In the genomic region with DNA sequence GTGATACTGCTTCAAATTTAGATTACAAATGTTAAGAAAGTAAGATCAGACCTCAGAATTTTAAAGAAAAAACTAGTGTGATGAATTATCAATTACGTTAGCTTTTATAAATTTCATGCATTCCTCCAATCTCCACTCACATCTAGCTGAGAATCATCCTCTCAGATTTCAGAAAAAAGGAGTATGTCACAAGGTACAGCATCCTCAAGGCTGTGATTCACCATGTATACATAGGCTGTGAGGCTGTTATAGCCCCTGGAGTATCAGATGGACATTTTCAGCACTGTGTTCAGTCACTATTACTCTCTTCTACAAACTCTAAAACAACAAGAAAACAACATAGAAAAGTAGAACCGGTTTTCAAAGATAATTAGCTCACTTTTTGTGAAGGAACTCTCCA, we compare ENCODE assay signal across 19 cellular contexts.
A peak's percentile ranks its signal among the peaks of the same experiment; 100 is the strongest.
DNase-seq lines count a peak whose midpoint lies in the region; ATAC-seq, FAIRE-seq and TF ChIP-seq lines count a peak whose summit lies in the region.
"Had no signal": no experiment of that assay in that cellular context is flagged by ENCODE, and none has a peak within 500 bp of the region (broad histone marks: within the 10 kb centered on the region; RNA-seq: fewer than 3 reads in every experiment).

No MANE protein-coding gene starts in this region.

- intact Hi-C loops in HepG2 (cut with micrococcal nuclease; ENCODE audit: unreplicated experiment) (no loop called here), transverse colon (cut with DNase I; ENCODE audit: low total_unique reads) (no loop called here)
- intact Hi-C loops in naive thymus-derived CD4-positive, alpha-beta T cell (cut with micrococcal nuclease), result no loop called here

- DNase-seq in HFF-Myc (ENCODE audit: extremely low read depth, low read depth) (peak; percentile 15), WTC11 (ENCODE audit: low spot score) (no peak), fibroblast of lung (ENCODE audit: low read depth in 2 of 2) (peak; percentile 43 to 64), superior temporal gyrus (ENCODE audit: extremely low spot score) (peak; percentile 35), HepG2 (ENCODE audit: low spot score) (no peak), transverse colon (no peak)
- no peak for DNase-seq in naive thymus-derived CD4-positive, alpha-beta T cell
- DNase-seq: activated CD4-positive, alpha-beta T cell treated with anti-CD3 and anti-CD28 coated beads, Interleukin-2, amount 10 ng/mL, durations not matched to agents 7 days and 5 days; activated naive CD8-positive, alpha-beta T cell treated with anti-CD3 and anti-CD28 coated beads for 36 hours; activated T-cell treated with anti-CD3 and anti-CD28 coated beads, Interleukin-2, amount 50 U/mL, for 1 hour; CD8-positive, alpha-beta T cell; heart right ventricle; kidney; NCI-H510A; right cardiac atrium; stimulated activated CD4-positive, alpha-beta T cell treated with anti-CD3 and anti-CD28 coated beads, Interleukin-2, amount 100 ng/mL, for 48 hours; thyroid gland had no signal

- no peaks in the 10 kb centered on the region for H4K20me1 ChIP-seq in fibroblast of lung (ENCODE audit: control insufficient read depth, extremely low read depth, insufficient read depth, low read length)
- no peaks in the 10 kb centered on the region for H4K20me1 ChIP-seq in HepG2 (ENCODE audit: insufficient read depth, low read length)

- no peaks in the 10 kb centered on the region for H3K36me3 ChIP-seq in fibroblast of lung (ENCODE audit: control insufficient read depth, insufficient read depth, low read length)
- H3K36me3 ChIP-seq in HepG2 (replicated peaks in 1 of 2; ENCODE audit: control insufficient read depth in 1 of 2, insufficient read depth in 2 of 2, low read length in 2 of 2), result no peaks in the 10 kb centered on the region; a peak in 1 of 5 replicates
- H3K36me3 ChIP-seq in transverse colon, result peaks cover 0 to 18% (median 2%) of the 10 kb centered on the region in 4 donors
- H3K36me3 ChIP-seq in naive thymus-derived CD4-positive, alpha-beta T cell (ENCODE audit: control insufficient read depth in 2 of 3, insufficient read depth in 3 of 3, low read length in 3 of 3), result peaks cover 0 to 12% (median 6%) of the 10 kb centered on the region in 3 experiments
- H3K36me3 ChIP-seq: neutrophil, thyroid gland had no signal

- no peaks in the 10 kb centered on the region for H3K4me1 Mint-ChIP-seq in WTC11
- peaks cover 0 to 11% (median 7%) of the 10 kb centered on the region in 7 donors for H3K4me1 Mint-ChIP-seq in naive thymus-derived CD4-positive, alpha-beta T cell
- H3K4me1 Mint-ChIP-seq: activated CD4-positive, alpha-beta T cell treated with anti-CD3 and anti-CD28 coated beads, Interleukin-2, amount 10 ng/mL, durations not matched to agents 7 days and 5 days; mesothelial cell of epicardium had no signal

- no peak overlapping the region for H3K4me3 ChIP-seq in HFF-Myc (replicated peaks; ENCODE audit: low read depth, low read length)
- H3K4me3 ChIP-seq in fibroblast of lung (replicated peaks in 1 of 4; ENCODE audit: control extremely low read depth in 1 of 4, insufficient read depth in 1 of 4, low read depth in 3 of 4, low read length in 4 of 4), result no peak overlapping the region
- H3K4me3 ChIP-seq in HepG2 (replicated peaks in 1 of 3; ENCODE audit: insufficient read depth in 1 of 3, low read depth in 2 of 3, low read length in 3 of 3), result no peak overlapping the region
- no peak overlapping the region for H3K4me3 ChIP-seq in transverse colon
- no peak overlapping the region for H3K4me3 ChIP-seq in naive thymus-derived CD4-positive, alpha-beta T cell (ENCODE audit: low read length)
- H3K4me3 ChIP-seq: heart right ventricle, thyroid gland had no signal

- POLR2A ChIA-PET in WTC11 (lab: Charles Lee) (no interaction called here), HepG2 (lab: Yijun Ruan, JAX) (interaction anchor here (0.9 kb wide), 1 partner anchor 288 kb away, joined by 3 read pairs; a partner anchor contains a TSS)
- POLR2A ChIA-PET in naive thymus-derived CD4-positive, alpha-beta T cell (lab: Charles Lee), result no interaction called here

- no peak overlapping the region for H3K4me3 Mint-ChIP-seq in WTC11
- H3K4me3 Mint-ChIP-seq in naive thymus-derived CD4-positive, alpha-beta T cell, result no peak overlapping the region
- H3K4me3 Mint-ChIP-seq: activated CD4-positive, alpha-beta T cell treated with anti-CD3 and anti-CD28 coated beads, Interleukin-2, amount 10 ng/mL, durations not matched to agents 7 days and 5 days; activated naive CD8-positive, alpha-beta T cell treated with anti-CD3 and anti-CD28 coated beads for 36 hours; CD8-positive, alpha-beta T cell; mesothelial cell of epicardium had no signal

- WGBS in HepG2 (ENCODE audit: low lambda C conversion rate), result 65% methylated on average over 2 of the region's 2 CpGs
- WGBS in transverse colon (ENCODE audit: low coverage in 1 of 2), 2 donors, result 83 to 87% methylated on average over 2 of the region's 2 CpGs

- in situ Hi-C loops in HepG2 (cut with HindIII; ENCODE audit: extremely low pct_ligation_motif_present, low pct_unique_long_range_greater_than_20kb), result no loop called here
- in situ Hi-C loops in transverse colon (cut with MboI; ENCODE audit: low pct_ligation_motif_present in 1 of 4, low pct_unique_long_range_greater_than_20kb in 1 of 4, low sequenced_read_pairs in 3 of 4), result no loop called here

- FAIRE-seq in HepG2 (lab: Jason Lieb, UNC), result no peak

- ATAC-seq in WTC11 (no peak), HepG2 (no peak)
- no peak for ATAC-seq in naive thymus-derived CD4-positive, alpha-beta T cell
- ATAC-seq: CD8-positive, alpha-beta T cell; heart right ventricle; right cardiac atrium had no signal

- TF ChIP-seq CTCF in HFF-Myc (IDR thresholded peaks at IDR 0.05; ENCODE audit: low read depth, low read length, missing control alignments), result no peak
- TF ChIP-seq CTCF in WTC11 (IDR thresholded peaks at IDR 0.05), result no peak
- no peak for TF ChIP-seq CTCF in fibroblast of lung (conservative IDR thresholded peaks at IDR 0.05 in 1 of 2, IDR thresholded peaks at IDR 0.05 in 1 of 2; ENCODE audit: low read depth in 1 of 2, low read length in 2 of 2)
- TF ChIP-seq CTCF in HepG2 (CRISPR knock-in tag; IDR thresholded peaks at IDR 0.05), result no peak
- no peak for TF ChIP-seq CTCF in transverse colon (IDR thresholded peaks at IDR 0.05)

- 0 out of 2 replicates have a peak overlapping the region, but pooled peaks have one; percentile 63 for H3K27ac Mint-ChIP-seq in WTC11
- no peak overlapping the region for H3K27ac Mint-ChIP-seq in naive thymus-derived CD4-positive, alpha-beta T cell
- H3K27ac Mint-ChIP-seq: activated CD4-positive, alpha-beta T cell treated with anti-CD3 and anti-CD28 coated beads, Interleukin-2, amount 10 ng/mL, durations not matched to agents 7 days and 5 days; activated naive CD8-positive, alpha-beta T cell treated with anti-CD3 and anti-CD28 coated beads for 36 hours; CD8-positive, alpha-beta T cell; mesothelial cell of epicardium had no signal

- TF ChIP-seq POLR2A in HepG2 (IDR thresholded peaks at IDR 0.05; ENCODE audit: insufficient read depth in 1 of 2, low read depth in 2 of 2, low read length in 2 of 2), result no peak
- TF ChIP-seq POLR2A in transverse colon (IDR thresholded peaks at IDR 0.05), result no peak

- H3K36me3 Mint-ChIP-seq in WTC11, result peaks cover 13% of the 10 kb centered on the region
- H3K36me3 Mint-ChIP-seq in naive thymus-derived CD4-positive, alpha-beta T cell, result peaks cover 33 to 76% (median 69%) of the 10 kb centered on the region in 5 donors

- BruUV-seq in HepG2 (replicated peaks; lab: Mats Ljungman, UMichigan), result no TSS peak

- peaks cover 6% of the 10 kb centered on the region for H3K9me3 Mint-ChIP-seq in WTC11
- H3K9me3 Mint-ChIP-seq in naive thymus-derived CD4-positive, alpha-beta T cell, result peaks cover 5 to 39% (median 22%) of the 10 kb centered on the region in 11 donors

- no peak overlapping the region for H3K9ac ChIP-seq in fibroblast of lung (ENCODE audit: insufficient read depth, low read length)
- H3K9ac ChIP-seq in HepG2 (ENCODE audit: insufficient read depth, low read depth, low read length), result no peak overlapping the region

- TF ChIP-seq EP300 in HepG2 (IDR thresholded peaks at IDR 0.05; ENCODE audit: low read depth in 2 of 2, low read length in 2 of 2), result no peak
- no peak for TF ChIP-seq EP300 in HepG2 (CRISPR knock-in tag; IDR thresholded peaks at IDR 0.05; ENCODE audit: borderline replicate concordance)
- TF ChIP-seq EP300 in transverse colon (IDR thresholded peaks at IDR 0.05; ENCODE audit: low read depth), result no peak

- H3K4me1 ChIP-seq in fibroblast of lung (ENCODE audit: control insufficient read depth, extremely low read depth, insufficient read depth, low read length), result no peaks in the 10 kb centered on the region
- no peaks in the 10 kb centered on the region for H3K4me1 ChIP-seq in HepG2 (ENCODE audit: insufficient read depth, low read length)
- no peaks in the 10 kb centered on the region for H3K4me1 ChIP-seq in transverse colon
- H3K4me1 ChIP-seq in naive thymus-derived CD4-positive, alpha-beta T cell (ENCODE audit: control insufficient read depth in 2 of 2, insufficient read depth in 2 of 2, low read length in 2 of 2), result no peaks in the 10 kb centered on the region
- H3K4me1 ChIP-seq: heart right ventricle had no signal

- no peaks in the 10 kb centered on the region for H3K9me3 ChIP-seq in fibroblast of lung (ENCODE audit: control insufficient read depth, insufficient read depth, low read depth, low read length)
- H3K9me3 ChIP-seq in HepG2 (ENCODE audit: low read length), result no peaks in the 10 kb centered on the region
- no peaks in the 10 kb centered on the region for H3K9me3 ChIP-seq in transverse colon
- no peaks in the 10 kb centered on the region for H3K9me3 ChIP-seq in naive thymus-derived CD4-positive, alpha-beta T cell (ENCODE audit: control insufficient read depth in 2 of 3, low read length in 3 of 3)
- H3K9me3 ChIP-seq: neutrophil, thyroid gland had no signal

- CTCF ChIA-PET in WTC11 (lab: Charles Lee) (interaction anchor here (1.1 kb wide), 1 partner anchor 73 kb away, joined by 6 read pairs; no protein-coding TSS in a partner anchor), HepG2 (lab: Yijun Ruan, JAX; ENCODE audit: low intra/inter-chr PET ratio, low total read pairs) (no interaction called here)
- CTCF ChIA-PET in naive thymus-derived CD4-positive, alpha-beta T cell (lab: Charles Lee), result no interaction called here

- H3K79me2 ChIP-seq in fibroblast of lung (ENCODE audit: control insufficient read depth, insufficient read depth, low read length) (no peaks in the 10 kb centered on the region), HepG2 (ENCODE audit: insufficient read depth, low read length) (no peaks in the 10 kb centered on the region)

- H3K4me2 ChIP-seq in fibroblast of lung (ENCODE audit: extremely low read depth, insufficient read depth, low read length) (no peak overlapping the region), HepG2 (ENCODE audit: low read depth, low read length) (no peak overlapping the region)

- H2AFZ ChIP-seq in fibroblast of lung (ENCODE audit: low read length) (no peak overlapping the region), HepG2 (ENCODE audit: low read length) (no peak overlapping the region)

- H3K27me3 ChIP-seq in fibroblast of lung (ENCODE audit: control insufficient read depth, insufficient read depth, low read length) (no peaks in the 10 kb centered on the region), HepG2 (ENCODE audit: control insufficient read depth in 1 of 2, insufficient read depth in 2 of 2, low read length in 2 of 2) (no peaks in the 10 kb centered on the region), transverse colon (no peaks in the 10 kb centered on the region)
- no peaks in the 10 kb centered on the region for H3K27me3 ChIP-seq in naive thymus-derived CD4-positive, alpha-beta T cell (ENCODE audit: control insufficient read depth in 2 of 2, insufficient read depth in 2 of 2, low read length in 2 of 2)
- H3K27me3 ChIP-seq: heart right ventricle, neutrophil, thyroid gland had no signal

- H3K27ac ChIP-seq in fibroblast of lung (ENCODE audit: insufficient read depth, low read length), result no peak overlapping the region
- no peak overlapping the region for H3K27ac ChIP-seq in HepG2 (ENCODE audit: extremely low read length, insufficient read depth, low read length)
- H3K27ac ChIP-seq in transverse colon, result no peak overlapping the region
- no peak overlapping the region for H3K27ac ChIP-seq in naive thymus-derived CD4-positive, alpha-beta T cell (ENCODE audit: low read depth, low read length)
- H3K27ac ChIP-seq: heart right ventricle, neutrophil, thyroid gland had no signal

- TF ChIP-seq RAD21 in HepG2 (CRISPR knock-in tag; IDR thresholded peaks at IDR 0.05), result no peak

- H3K27me3 Mint-ChIP-seq in WTC11 (ENCODE audit: low read depth), result no peaks in the 10 kb centered on the region
- H3K27me3 Mint-ChIP-seq in naive thymus-derived CD4-positive, alpha-beta T cell, result no peaks in the 10 kb centered on the region
- H3K27me3 Mint-ChIP-seq: activated CD4-positive, alpha-beta T cell treated with anti-CD3 and anti-CD28 coated beads, Interleukin-2, amount 10 ng/mL, durations not matched to agents 7 days and 5 days; activated naive CD8-positive, alpha-beta T cell treated with anti-CD3 and anti-CD28 coated beads for 36 hours had no signal

Comparison
In these comparisons a context has a peak if more than half of its experiments do, and no peak if none do; other contexts are left out.
1. DNase-seq: peak in HFF-Myc (single experiment), fibroblast of lung (2 of 2) and superior temporal gyrus (single experiment); none in WTC11 (single experiment), HepG2 (single experiment), transverse colon (single experiment) and naive thymus-derived CD4-positive, alpha-beta T cell (0 of 9).